Comparison of ENCODE assay signal across 1 cellular context in genomic region chr1:27630859-27631491, GRCh38.
TF ChIP-seq lines count a peak whose summit lies in the region.

No MANE protein-coding gene starts in this region.

TF ChIP-seq in GM12878, 131 proteins besides CTCF, POLR2A, EP300 and RAD21 (continued from another document):
- TF ChIP-seq USF2 (IDR thresholded peaks at IDR 0.05; ENCODE audit: borderline replicate concordance, low read depth, low read length) (no peak), RCOR1 (conservative IDR thresholded peaks at IDR 0.05; ENCODE audit: low read depth, low read length) (no peak), CBX3 (IDR thresholded peaks at IDR 0.05; ENCODE audit: borderline replicate concordance, low read depth) (no peak), CUX1 (IDR thresholded peaks at IDR 0.05; ENCODE audit: insufficient replicate concordance, low read depth, low read length) (peak; percentile 91), SRF (IDR thresholded peaks at IDR 0.05; ENCODE audit: low read depth in 2 of 2, low read length in 2 of 2) (no peak), CREB1 (IDR thresholded peaks at IDR 0.05; ENCODE audit: low read depth) (no peak), IRF5 (IDR thresholded peaks at IDR 0.05; ENCODE audit: borderline replicate concordance) (no peak), ZZZ3 (IDR thresholded peaks at IDR 0.05; ENCODE audit: control insufficient read depth, insufficient read length, low read depth) (no peak), NR2C1 (IDR thresholded peaks at IDR 0.05) (peak; percentile 80), ZNF384 (IDR thresholded peaks at IDR 0.05; ENCODE audit: borderline replicate concordance, low read depth, low read length) (no peak)
